16 cellular contexts compared by ENCODE assay signal in the genomic region with DNA sequence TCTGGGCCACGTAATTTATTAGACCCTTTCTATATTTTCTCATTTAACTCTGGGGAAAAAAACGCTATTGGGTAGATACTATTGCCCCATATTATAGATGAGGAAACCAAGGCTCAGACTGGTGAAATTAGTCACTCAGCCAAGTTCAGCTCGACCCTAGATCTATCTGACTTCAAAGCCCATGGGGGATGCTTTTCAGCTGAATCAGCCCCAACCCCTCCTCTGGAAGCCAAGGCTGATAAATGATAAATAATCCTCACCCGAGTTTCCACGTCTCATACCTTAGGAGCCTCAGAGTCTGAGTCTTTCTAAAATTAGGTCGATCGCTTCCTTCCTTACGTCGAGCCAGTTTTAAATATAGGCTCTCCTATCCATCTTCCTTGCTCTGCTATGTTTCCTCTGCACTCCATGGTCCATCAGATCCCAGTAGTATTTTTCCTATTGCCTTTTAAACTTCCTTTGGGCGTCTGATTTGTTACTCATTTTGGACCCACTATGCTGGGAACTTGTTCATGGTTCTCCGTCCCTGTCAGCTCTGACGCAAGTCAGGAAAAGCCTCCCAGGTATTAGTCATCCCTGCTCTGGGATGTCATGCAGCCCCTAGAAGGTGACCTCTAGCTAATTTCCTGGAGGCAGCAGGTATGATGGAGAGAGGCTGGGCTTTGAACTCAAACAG.
DNase-seq lines count a peak whose midpoint lies in the region; FAIRE-seq and TF ChIP-seq lines count a peak whose summit lies in the region.
"Had no signal": no experiment of that assay in that cellular context is flagged by ENCODE, and none has a peak within 500 bp of the region (broad histone marks: within the 10 kb centered on the region; RNA-seq: fewer than 3 reads in every experiment).

No MANE protein-coding gene starts in this region.

- H3K27ac ChIP-seq in endothelial cell of umbilical vein (ENCODE audit: insufficient read depth, low read depth, low read length): peak overlapping the region; percentile 67
- H3K27ac ChIP-seq: C4-2B, cardiac muscle cell, Peyer's patch had no signal

- POLR2A ChIA-PET in endothelial cell of umbilical vein (lab: Charles Lee): no interaction called here

- no peak overlapping the region for H3K4me3 ChIP-seq in endothelial cell of umbilical vein (replicated peaks in 1 of 3; ENCODE audit: insufficient read depth in 1 of 3, low read depth in 1 of 3, low read length in 3 of 3)
- H3K4me3 ChIP-seq: cardiac muscle cell, Peyer's patch had no signal

- no peaks in the 10 kb centered on the region for H3K9me3 ChIP-seq in endothelial cell of umbilical vein (replicated peaks; ENCODE audit: control insufficient read depth, insufficient read depth, low read length)
- H3K9me3 ChIP-seq: Peyer's patch had no signal

- TF ChIP-seq CTCF in endothelial cell of umbilical vein (IDR thresholded peaks at IDR 0.05; ENCODE audit: extremely low read depth in 1 of 2, insufficient read depth in 1 of 2, low read depth in 1 of 2, low read length in 2 of 2): no peak
- TF ChIP-seq CTCF in HFFc6 (IDR thresholded peaks at IDR 0.05): no peak

- no peak for TF ChIP-seq POLR2A in endothelial cell of umbilical vein (IDR thresholded peaks at IDR 0.05; ENCODE audit: low read depth, low read length)

- FAIRE-seq in RCC 7860 (lab: Jason Lieb, UNC) (peak; percentile 30), endothelial cell of umbilical vein (lab: Jason Lieb, UNC) (no peak)
- FAIRE-seq: endometrium had no signal

- H3K27me3 ChIP-seq in endothelial cell of umbilical vein (ENCODE audit: control insufficient read depth in 2 of 2, insufficient read depth in 2 of 2, low read length in 2 of 2): no peaks in the 10 kb centered on the region
- H3K27me3 ChIP-seq: cardiac muscle cell, Peyer's patch had no signal

- H4K20me1 ChIP-seq in endothelial cell of umbilical vein (replicated peaks; ENCODE audit: control insufficient read depth, extremely low read depth, insufficient read depth, low read length): no peaks in the 10 kb centered on the region

- H3K36me3 Mint-ChIP-seq in HFFc6 (ENCODE audit: low read depth): no peaks in the 10 kb centered on the region

- H3K9me3 Mint-ChIP-seq in HFFc6: peaks cover 4% of the 10 kb centered on the region; the same call in 1 of the 2 replicates
- H3K9me3 Mint-ChIP-seq: stimulated activated naive CD8-positive, alpha-beta T cell treated with anti-CD3 and anti-CD28 coated beads, Interleukin-15, Interleukin-2, amounts not matched to agents 100 ng/mL and 50 ng/mL, for 24 hours had no signal

- H3K4me1 ChIP-seq in endothelial cell of umbilical vein (ENCODE audit: control insufficient read depth, extremely low read depth, insufficient read depth, low read length): peaks cover 21% of the 10 kb centered on the region

- H3K79me2 ChIP-seq in endothelial cell of umbilical vein (ENCODE audit: control insufficient read depth, insufficient read depth, low read length): no peaks in the 10 kb centered on the region

- no peaks in the 10 kb centered on the region for H3K36me3 ChIP-seq in endothelial cell of umbilical vein (ENCODE audit: control insufficient read depth in 2 of 2, extremely low read depth in 1 of 2, insufficient read depth in 2 of 2, low read length in 2 of 2)
- H3K36me3 ChIP-seq: cardiac muscle cell, Peyer's patch had no signal

- H3K27ac Mint-ChIP-seq in HFFc6: no peak overlapping the region
- H3K27ac Mint-ChIP-seq: stimulated activated naive CD8-positive, alpha-beta T cell treated with anti-CD3 and anti-CD28 coated beads, Interleukin-15, Interleukin-2, amounts not matched to agents 100 ng/mL and 50 ng/mL, for 24 hours had no signal

- dilution Hi-C loops in endothelial cell of umbilical vein (cut with MboI; ENCODE audit: extremely low pct_ligation_motif_present, low sequenced_read_pairs): no loop called here

- H3K9me1 ChIP-seq in endothelial cell of umbilical vein (replicated peaks; ENCODE audit: control insufficient read depth, extremely low read depth, insufficient read depth, low read length): no peaks in the 10 kb centered on the region

- DNase-seq in Daoy (ENCODE audit: low read depth): peak; percentile 67
- peak; percentile 45 for DNase-seq in RCC 7860 (ENCODE audit: low spot score)
- peak; percentile 71 for DNase-seq in endothelial cell of umbilical vein (ENCODE audit: low read depth, low spot score)
- DNase-seq in lung microvascular endothelial cell (ENCODE audit: low read depth in 2 of 2): peak; percentile 66 to 89
- DNase-seq in activated CD4-positive, alpha-beta T cell treated with anti-CD3 and anti-CD28 coated beads for 4 hours: no peak
- DNase-seq in NCI-H1092 treated with DMSO at 0.1 percent for 48 hours (lab: John Stamatoyannopoulos, UW): no peak
- DNase-seq in NCI-H2227 (lab: John Stamatoyannopoulos, UW; ENCODE audit: unreplicated experiment): no peak
- no peak for DNase-seq in HFFc6
- DNase-seq: activated gamma-delta T cell treated with Interleukin-2 at 50 U/mL for 16 hours, NCI-H146, NCI-H526, Peyer's patch had no signal

- no peak overlapping the region for H3K9ac ChIP-seq in endothelial cell of umbilical vein (replicated peaks; ENCODE audit: extremely low read depth, insufficient read depth, low read length)

- H3K4me2 ChIP-seq in endothelial cell of umbilical vein (ENCODE audit: insufficient read depth, low read length): no peak overlapping the region

- H3K4me1 Mint-ChIP-seq in HFFc6 (ENCODE audit: low read depth): 0 out of 2 replicates have a peak, but pooled peaks cover 6% of the 10 kb centered on the region

- intact Hi-C loops in endothelial cell of umbilical vein (cut with micrococcal nuclease): loop anchor here (1.0 to 5.0 kb wide), 2 partner anchors 39 to 122 kb away; no protein-coding TSS in a partner anchor

- no peaks in the 10 kb centered on the region; the same call in 1 of the 2 replicates for H3K27me3 Mint-ChIP-seq in HFFc6 (ENCODE audit: insufficient read depth)

- H2AFZ ChIP-seq in endothelial cell of umbilical vein (ENCODE audit: low read depth, low read length): peak overlapping the region; percentile 17

- H3K4me3 Mint-ChIP-seq in HFFc6: no peak overlapping the region
- H3K4me3 Mint-ChIP-seq: stimulated activated naive CD8-positive, alpha-beta T cell treated with anti-CD3 and anti-CD28 coated beads, Interleukin-15, Interleukin-2, amounts not matched to agents 100 ng/mL and 50 ng/mL, for 24 hours had no signal

- CTCF ChIA-PET in endothelial cell of umbilical vein (lab: Charles Lee): interaction anchor here (1.2 to 3.0 kb wide), 9 partner anchors 8 to 123 kb away, joined by 3 to 15 read pairs (median 4); a partner anchor contains a TSS

- BruUV-seq in endothelial cell of umbilical vein (replicated peaks; lab: Mats Ljungman, UMichigan): TSS peak; percentile 58

TF ChIP-seq in endothelial cell of umbilical vein, 7 proteins besides CTCF, POLR2A, EP300 and RAD21:
- TF ChIP-seq GATA2 (IDR thresholded peaks at IDR 0.05; ENCODE audit: insufficient read depth, insufficient read length, low read depth, low read length) (peak; percentile 45), JUN (IDR thresholded peaks at IDR 0.05; ENCODE audit: borderline replicate concordance, insufficient read depth, insufficient read length, low read depth) (peak; percentile 46), POLR2AphosphoS5 (IDR thresholded peaks at IDR 0.05; ENCODE audit: insufficient read depth, low read depth, low read length) (no peak), EZH2 (IDR thresholded peaks at IDR 0.05; ENCODE audit: borderline replicate concordance, low read depth, low read length, severe bottlenecking) (no peak), MYC (IDR thresholded peaks at IDR 0.05; ENCODE audit: low read depth, low read length) (no peak), FOS (IDR thresholded peaks at IDR 0.05; ENCODE audit: borderline replicate concordance, insufficient read depth, low read length) (peak; percentile 82)
- TF ChIP-seq, protein P1, sequence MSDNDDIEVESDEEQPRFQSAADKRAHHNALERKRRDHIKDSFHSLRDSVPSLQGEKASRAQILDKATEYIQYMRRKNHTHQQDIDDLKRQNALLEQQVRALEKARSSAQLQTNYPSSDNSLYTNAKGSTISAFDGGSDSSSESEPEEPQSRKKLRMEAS (IDR thresholded peaks at IDR 0.05; ENCODE audit: insufficient read depth, insufficient read length): no peak

Comparison
In these comparisons a context has a peak if more than half of its experiments do, and no peak if none do; other contexts are left out.
1. DNase-seq: peak in Daoy (single experiment), RCC 7860 (single experiment), endothelial cell of umbilical vein (single experiment) and lung microvascular endothelial cell (2 of 2); none in activated CD4-positive, alpha-beta T cell treated with anti-CD3 and anti-CD28 coated beads for 4 hours (0 of 2), NCI-H1092 treated with DMSO at 0.1 percent for 48 hours (single experiment), NCI-H2227 (single experiment) and HFFc6 (single experiment).